In genomic region chr19:18385675-18386542, GRCh38 we compare ENCODE assay signal across 8 cellular contexts. TPM values are rescaled to one million over a fixed set of nuclear protein-coding genes. Genes with fewer than 3 reads are reported as not detected.
A peak's percentile ranks its signal among the peaks of the same experiment; 100 is the strongest.
DNase-seq lines count a peak whose midpoint lies in the region; ATAC-seq and TF ChIP-seq lines count a peak whose summit lies in the region.

Gene GDF15 (plus strand): TSS chr19:18386158. CDS start chr19:18386190, 32 bp downstream.

- DNase-seq in AG10803 (ENCODE audit: low read depth) (peak; percentile 94), mucosa of descending colon (peak; percentile 94 to 97 (median 95)), uterus (peak; percentile 53 to 56)

- TF ChIP-seq CTCF in AG10803 (conservative IDR thresholded peaks at IDR 0.05; ENCODE audit: low read length) (peak; percentile 68), mucosa of descending colon (IDR thresholded peaks at IDR 0.05) (peak; percentile 78), uterus (IDR thresholded peaks at IDR 0.05) (peak in 3 of 4 experiments; percentile 27 to 40 (median 32))

- H3K27ac ChIP-seq in uterus, result peak within 1 kb of the TSS in 1 of 2 donors; percentile 12

- ATAC-seq in SK-N-SH treated with all-trans-retinoic acid at 6 μM for 48 hours (peak; percentile 88), mucosa of descending colon (peak; percentile 81), GM18861 (IDR thresholded peaks at IDR 0.05; ENCODE audit: unreplicated experiment) (no peak), HG02571 (IDR thresholded peaks at IDR 0.05; ENCODE audit: unreplicated experiment) (no peak)

- TF ChIP-seq POLR2A in GM19193 (IDR thresholded peaks at IDR 0.05; ENCODE audit: extremely low read depth, insufficient read depth, insufficient read length) (peak; percentile 72), uterus (IDR thresholded peaks at IDR 0.05) (peak in 1 of 2 donors; percentile 46)

- H3K9me3 ChIP-seq in mucosa of descending colon (no peaks in the 10 kb centered on the region), uterus (no peaks in the 10 kb centered on the region)

- H3K27me3 ChIP-seq in uterus, result no peaks in the 10 kb centered on the region

- intact Hi-C loops in mucosa of descending colon (cut with DNase I, micrococcal nuclease) (no loop called here), uterus (cut with DNase I; ENCODE audit: low total_unique reads) (no loop called here)

- H3K4me1 ChIP-seq in mucosa of descending colon (ENCODE audit: low read depth) (peaks cover 13% of the 10 kb centered on the region), uterus (peaks cover 0 to 9% of the 10 kb centered on the region in 2 donors)

- H3K36me3 ChIP-seq in mucosa of descending colon (ENCODE audit: low read depth), result no peaks in the 10 kb centered on the region
- no peaks in the 10 kb centered on the region for H3K36me3 ChIP-seq in uterus

- H3K4me3 ChIP-seq in AG10803 (ENCODE audit: low read length) (peak within 1 kb of the TSS; percentile 91), mucosa of descending colon (peak within 1 kb of the TSS; percentile 30), uterus (no peak within 1 kb of the TSS)

- in situ Hi-C loops in endometrial microvascular endothelial cells (cut with HindIII; ENCODE audit: inconsistent ontology term, low pct_unique_long_range_greater_than_20kb, low sequenced_read_pairs), result no loop called here

TF ChIP-seq in SK-N-SH treated with all-trans-retinoic acid at 6 μM for 48 hours, 23 proteins besides CTCF, POLR2A, EP300 and RAD21:
- TF ChIP-seq ZNF70 (CRISPR knock-in tag; IDR thresholded peaks at IDR 0.05), result no peak
- TF ChIP-seq CSDC2 (CRISPR knock-in tag; IDR thresholded peaks at IDR 0.05), result no peak
- no peak for TF ChIP-seq PATZ1 (CRISPR knock-in tag; IDR thresholded peaks at IDR 0.05; ENCODE audit: borderline replicate concordance)
- TF ChIP-seq ARNTL (CRISPR knock-in tag; IDR thresholded peaks at IDR 0.05; ENCODE audit: borderline replicate concordance, low read depth), result no peak
- no peak for TF ChIP-seq ZFP3 (CRISPR knock-in tag; IDR thresholded peaks at IDR 0.05)
- TF ChIP-seq TOX (CRISPR knock-in tag; IDR thresholded peaks at IDR 0.05; ENCODE audit: borderline replicate concordance), result no peak
- TF ChIP-seq ZNF565 (CRISPR knock-in tag; conservative IDR thresholded peaks at IDR 0.05; ENCODE audit: low read depth), result no peak

RNA-seq across cellular contexts. Expression of gene GDF15, which starts in this region (rescaled TPM):
- total RNA-seq in endometrial microvascular endothelial cells (ENCODE audit: inconsistent ontology term) (305 TPM), mucosa of descending colon (10 to 100 TPM; 13.8 to 28.2 (median 20.4) TPM), uterus (10 to 100 TPM in 1 of 4 donors, 1 to 10 TPM in 1, under 1 TPM in 2; 0.41 to 13.1 (median 1.6) TPM)

Comparison
In these comparisons a context has a peak if more than half of its experiments do, and no peak if none do; other contexts are left out.
1. RNA of gene GDF15 (total RNA-seq): 305 TPM in endometrial microvascular endothelial cells (single experiment); 13.8 to 28.2 TPM in mucosa of descending colon and 0.41 to 13.1 TPM in uterus; every median in the first group is over 10 times any median in the second.
2. H3K4me3 ChIP-seq: peak in AG10803 (single experiment) and mucosa of descending colon (single experiment); none in uterus (0 of 2).
3. ATAC-seq: peak in SK-N-SH treated with all-trans-retinoic acid at 6 μM for 48 hours (single experiment) and mucosa of descending colon (single experiment); none in GM18861 (single experiment) and HG02571 (single experiment).
4. Peak in every context shown above with its lines, with median percentiles within 50 percentile points of each other: DNase-seq and CTCF ChIP-seq.